In genomic region chr1:221164029-221164428, GRCh38 we compare ENCODE assay signal across 1 cellular context.
A peak's percentile ranks its signal among the peaks of the same experiment; 100 is the strongest.
TF ChIP-seq lines count a peak whose summit lies in the region.

No MANE protein-coding gene starts in this region.

TF ChIP-seq in endothelial cell of umbilical vein, 7 proteins besides CTCF, POLR2A, EP300 and RAD21:
- TF ChIP-seq FOS (IDR thresholded peaks at IDR 0.05; ENCODE audit: borderline replicate concordance, insufficient read depth, low read length) (peak; percentile 34), JUN (IDR thresholded peaks at IDR 0.05; ENCODE audit: borderline replicate concordance, insufficient read depth, insufficient read length, low read depth) (no peak), GATA2 (IDR thresholded peaks at IDR 0.05; ENCODE audit: insufficient read depth, insufficient read length, low read depth, low read length) (no peak), MAX (IDR thresholded peaks at IDR 0.05; ENCODE audit: insufficient read depth, insufficient read length) (no peak)
